ENCODE assay signal across 8 cellular contexts in genomic region chr2:174340400-174341300, GRCh38. TPM values are rescaled to one million over a fixed set of nuclear protein-coding genes. Genes with fewer than 3 reads are reported as not detected.
DNase-seq lines count a peak whose midpoint lies in the region; ATAC-seq, FAIRE-seq and TF ChIP-seq lines count a peak whose summit lies in the region.

No MANE protein-coding gene starts in this region.

- peaks cover 13% of the 10 kb centered on the region for H3K36me3 Mint-ChIP-seq in Caco-2 (ENCODE audit: insufficient read depth, unreplicated experiment)
- peaks cover 4% of the 10 kb centered on the region for H3K36me3 Mint-ChIP-seq in natural killer cell treated with Interleukin-12 subunit alpha and Interleukin-12 subunit beta and Interleukin-15 and Interleukin-18, amount 100 ng/mL, for 72 hours

- H3K36me3 ChIP-seq in Caco-2 (ENCODE audit: control insufficient read depth, insufficient read depth, low read length), result no peaks in the 10 kb centered on the region
- H3K36me3 ChIP-seq in HEK293 (ENCODE audit: control insufficient read depth in 2 of 2, insufficient read depth in 1 of 2, low read length in 2 of 2), result no peaks in the 10 kb centered on the region
- H3K36me3 ChIP-seq in K562 (ENCODE audit: control insufficient read depth, insufficient read depth, low read length), result no peaks in the 10 kb centered on the region

- POLR2A ChIA-PET in Caco-2 (lab: Charles Lee) (interaction anchor here (0.6 kb wide), 1 partner anchor 329 kb away, joined by 4 read pairs; no protein-coding TSS in a partner anchor), HEK293 (lab: Yijun Ruan, JAX) (interaction anchor here (0.6 to 1.0 kb wide), 3 partner anchors 16 to 222 kb away, joined by 3 to 5 read pairs (median 3); partner anchors contain the start of gene OLA1), K562 (lab: Yijun Ruan, JAX) (interaction anchor here (0.9 kb wide), 2 partner anchors 10 to 14 kb away, joined by 3 to 6 read pairs; no protein-coding TSS in a partner anchor)

- H3K9me1 ChIP-seq in K562 (ENCODE audit: control insufficient read depth, insufficient read depth, low read length), result no peaks in the 10 kb centered on the region

- no peak for TF ChIP-seq CTCF in Caco-2 (IDR thresholded peaks at IDR 0.05; ENCODE audit: insufficient read depth in 1 of 2, low read depth in 1 of 2, low read length in 1 of 2, severe bottlenecking in 1 of 2, unreplicated experiment in 1 of 2)
- no peak for TF ChIP-seq CTCF in HEK293 (tag by site-specific recombination; IDR thresholded peaks at IDR 0.05)
- no peak for TF ChIP-seq CTCF in K562 (IDR thresholded peaks at IDR 0.05 in 2 of 3, conservative IDR thresholded peaks at IDR 0.05 in 1 of 3; ENCODE audit: insufficient read depth in 2 of 3, low read depth in 1 of 3, low read length in 3 of 3)

- H3K27me3 Mint-ChIP-seq in Caco-2 (ENCODE audit: insufficient read depth, unreplicated experiment), result peaks cover 9% of the 10 kb centered on the region
- peaks cover 41 to 64% of the 10 kb centered on the region in 2 donors for H3K27me3 Mint-ChIP-seq in natural killer cell treated with Interleukin-12 subunit alpha and Interleukin-12 subunit beta and Interleukin-15 and Interleukin-18, amount 100 ng/mL, for 72 hours

- intact Hi-C loops in Caco-2 (cut with micrococcal nuclease; ENCODE audit: unreplicated experiment), result loop anchor here (1.0 to 10.0 kb wide), 7 partner anchors 104 to 938 kb away; no protein-coding TSS in a partner anchor
- intact Hi-C loops in K562 (cut with micrococcal nuclease), result loop anchor here (1.0 to 10.0 kb wide), 6 partner anchors 182 to 1316 kb away; no protein-coding TSS in a partner anchor

- H3K79me2 ChIP-seq in K562 (ENCODE audit: control insufficient read depth, insufficient read depth, low read length), result no peaks in the 10 kb centered on the region

- H3K27me3 ChIP-seq in Caco-2 (replicated peaks; ENCODE audit: control insufficient read depth, insufficient read depth, low read length), result no peaks in the 10 kb centered on the region; the same call in 1 of the 2 replicates
- H3K27me3 ChIP-seq in K562 (ENCODE audit: control insufficient read depth in 2 of 2, insufficient read depth in 2 of 2, low read length in 2 of 2), result peaks cover 5 to 26% of the 10 kb centered on the region in 2 experiments; a peak in 3 of 5 replicates

- H3K9ac ChIP-seq in K562 (ENCODE audit: insufficient read depth in 1 of 2, low read depth in 2 of 2, low read length in 2 of 2), result no peak overlapping the region

- BruUV-seq in Caco-2 (replicated peaks; lab: Mats Ljungman, UMichigan) (no TSS peak), K562 (replicated peaks; lab: Mats Ljungman, UMichigan) (no TSS peak)

- H3K27ac Mint-ChIP-seq in Caco-2 (ENCODE audit: unreplicated experiment), result no peak overlapping the region
- peak overlapping the region; percentile 7 to 68 for H3K27ac Mint-ChIP-seq in natural killer cell treated with Interleukin-12 subunit alpha and Interleukin-12 subunit beta and Interleukin-15 and Interleukin-18, amount 100 ng/mL, for 72 hours

- DNase-seq in Caco-2 (no peak), K562 (ENCODE audit: extremely low read depth in 1 of 4, low spot score in 3 of 4) (no peak), superior temporal gyrus (ENCODE audit: extremely low spot score) (no peak), NCI-H2107 (lab: John Stamatoyannopoulos, UW) (no peak)
- DNase-seq in natural killer cell treated with Interleukin-12 subunit alpha and Interleukin-12 subunit beta and Interleukin-15 and Interleukin-18, amount 100 ng/mL, for 72 hours (ENCODE audit: low spot score), result no peak

- H4K20me1 ChIP-seq in K562 (replicated peaks; ENCODE audit: control insufficient read depth, insufficient read depth, low read length), result no peaks in the 10 kb centered on the region

- no peak for TF ChIP-seq EP300 in K562 (IDR thresholded peaks at IDR 0.05; ENCODE audit: low read length)

- peak overlapping the region; percentile 16 for H3K4me3 Mint-ChIP-seq in Caco-2 (ENCODE audit: unreplicated experiment)
- peak overlapping the region; percentile 64 for H3K4me3 Mint-ChIP-seq in natural killer cell treated with Interleukin-12 subunit alpha and Interleukin-12 subunit beta and Interleukin-15 and Interleukin-18, amount 100 ng/mL, for 72 hours

- H3K9me3 ChIP-seq in Caco-2 (no peaks in the 10 kb centered on the region), HEK293 (ENCODE audit: control insufficient read depth, insufficient read depth, low read depth, low read length) (no peaks in the 10 kb centered on the region), K562 (replicated peaks; ENCODE audit: control insufficient read depth, insufficient read depth, low read depth, low read length) (no peaks in the 10 kb centered on the region)

- H3K4me1 ChIP-seq in Caco-2, result no peaks in the 10 kb centered on the region
- no peaks in the 10 kb centered on the region for H3K4me1 ChIP-seq in HEK293 (ENCODE audit: control insufficient read depth, insufficient read depth, low read length)
- peaks cover 13 to 52% of the 10 kb centered on the region in 2 experiments; a peak in 3 of 5 replicates for H3K4me1 ChIP-seq in K562 (replicated peaks in 1 of 2; ENCODE audit: control insufficient read depth in 2 of 2, insufficient read depth in 2 of 2, low read length in 2 of 2)

- TF ChIP-seq RAD21 in K562 (CRISPR knock-in tag; conservative IDR thresholded peaks at IDR 0.05 in 1 of 2, IDR thresholded peaks at IDR 0.05 in 1 of 2), result no peak

- H3K27ac ChIP-seq in HEK293 (ENCODE audit: extremely low read depth, low read depth, low read length), result no peak overlapping the region; the same call in 1 of the 2 replicates
- no peak overlapping the region for H3K27ac ChIP-seq in K562 (ENCODE audit: extremely low read depth, low read depth, low read length)

- H2AFZ ChIP-seq in K562 (ENCODE audit: low read depth, low read length), result no peak overlapping the region

- ATAC-seq in K562 (no peak), GM19395 (IDR thresholded peaks at IDR 0.05; ENCODE audit: unreplicated experiment) (no peak), HG02970 (IDR thresholded peaks at IDR 0.05; ENCODE audit: low FRiP score, unreplicated experiment) (no peak)
- no peak for ATAC-seq in natural killer cell treated with Interleukin-12 subunit alpha and Interleukin-12 subunit beta and Interleukin-15 and Interleukin-18, amount 100 ng/mL, for 72 hours

- in situ Hi-C loops in K562 (cut with MboI), result loop anchor here (10.0 kb wide), 2 partner anchors 296 to 766 kb away; no protein-coding TSS in a partner anchor

- CTCF ChIA-PET in Caco-2 (lab: Charles Lee) (interaction anchor here (0.6 to 1.6 kb wide), 21 partner anchors 10 to 1785 kb away, joined by 3 to 24 read pairs (median 4); partner anchors contain the start of genes OLA1 and PDK1), HEK293 (lab: Yijun Ruan, JAX) (interaction anchor here (0.5 to 2.1 kb wide), 40 partner anchors 10 to 1361 kb away, joined by 3 to 15 read pairs (median 3); no protein-coding TSS in a partner anchor), K562 (lab: Yijun Ruan, JAX; ENCODE audit: low intra/inter-chr PET ratio) (interaction anchor here (0.7 to 5.2 kb wide), 11 partner anchors 157 to 938 kb away, joined by 3 to 44 read pairs (median 4); no protein-coding TSS in a partner anchor)

- H3K4me1 Mint-ChIP-seq in Caco-2 (ENCODE audit: low read depth, unreplicated experiment), result peaks cover 6% of the 10 kb centered on the region
- peaks cover 35 to 40% of the 10 kb centered on the region in 2 donors for H3K4me1 Mint-ChIP-seq in natural killer cell treated with Interleukin-12 subunit alpha and Interleukin-12 subunit beta and Interleukin-15 and Interleukin-18, amount 100 ng/mL, for 72 hours (ENCODE audit: low read depth in 2 of 2)

- no peak overlapping the region for H3K4me3 ChIP-seq in Caco-2 (ENCODE audit: low read depth, low read length)
- H3K4me3 ChIP-seq in HEK293 (ENCODE audit: low read depth, low read length), result peak overlapping the region; percentile 17
- H3K4me3 ChIP-seq in K562, result no peak overlapping the region

- no peak overlapping the region for H3K4me2 ChIP-seq in K562 (ENCODE audit: insufficient read depth, low read length)

- TF ChIP-seq POLR2A in K562 (conservative IDR thresholded peaks at IDR 0.05), result no peak

- WGBS in K562 (ENCODE audit: insufficient coverage, low coverage, missing lambda C conversion rate), result 69% methylated on average over 49 of the region's 70 CpGs

- no peaks in the 10 kb centered on the region for H3K9me3 Mint-ChIP-seq in Caco-2 (ENCODE audit: unreplicated experiment)
- no peaks in the 10 kb centered on the region for H3K9me3 Mint-ChIP-seq in natural killer cell treated with Interleukin-12 subunit alpha and Interleukin-12 subunit beta and Interleukin-15 and Interleukin-18, amount 100 ng/mL, for 72 hours

- no peak for FAIRE-seq in K562 (lab: Jason Lieb, UNC)

RNA-seq across cellular contexts. Expression of gene SP9, which starts 5.9 kb away (rescaled TPM):
- total RNA-seq in Caco-2 (2022) (2.9 TPM in 2 replicates), K562 (2014; rRNA removed) (0.05 and 0.41 TPM in 2 replicates), K562 (2014; rRNA removed; fragmentation: Illumina TruSeq; extraction: Trizol) (0.06 TPM in 1 of 2 replicates, not detected in the other), K562 (2015; rRNA removed; fragmentation: Illumina TruSeq; extraction: Trizol) (0.04 TPM in 1 of 2 replicates, not detected in the other), K562 (2021) (0.18 and 0.20 TPM in 2 replicates)
- 0.67 and 0.83 TPM in 2 replicates for total RNA-seq in K562 (2011; cell fraction: chromatin; rRNA removed; ENCODE audit: low replicate concordance)
- 0.66 and 0.67 TPM in 2 replicates for total RNA-seq in K562 (2011; cell fraction: nucleolus; rRNA removed)
- 0.44 and 0.84 TPM in 2 replicates for total RNA-seq in K562 (2011; cell fraction: nucleoplasm; rRNA removed)
- polyA plus RNA-seq in K562 (2011; rRNA removed) (0.15 and 0.23 TPM in 2 replicates), K562 (2014; fragmentation: Illumina TruSeq; extraction: Trizol) (0.07 TPM in 2 replicates), K562 (2014; fragmentation: Nextera tagmentation; extraction: Ambion mirVana) (not detected), K562 (2014; rRNA removed) (0.20 and 0.23 TPM in 2 replicates)
- 0.32 and 0.55 TPM in 2 replicates for polyA plus RNA-seq in K562 (2011; cell fraction: cytosol; rRNA removed)
- 1.1 and 1.2 TPM in 2 replicates for polyA plus RNA-seq in K562 (2011; cell fraction: nucleus; rRNA removed)
- 0.09 and 0.14 TPM in 2 replicates for polyA plus RNA-seq in K562 (2012)
- 0.12 TPM in 1 of 2 replicates, not detected in the other for polyA minus RNA-seq in K562 (2011; rRNA and poly(A)+ RNA removed)
- polyA minus RNA-seq in K562 (2011; cell fraction: cytosol; rRNA and poly(A)+ RNA removed), result 0.29 and 0.82 TPM in 2 replicates
- polyA minus RNA-seq in K562 (2011; cell fraction: nucleus; rRNA and poly(A)+ RNA removed), result 0.81 and 1.9 TPM in 2 replicates
- total RNA-seq in natural killer cell treated with Interleukin-12 subunit alpha and Interleukin-12 subunit beta and Interleukin-15 and Interleukin-18, amount 100 ng/mL, for 72 hours, result not detected

RNA-seq across cellular contexts. Expression of gene SCRN3, which starts 54.9 kb away (rescaled TPM):
- total RNA-seq in Caco-2 (2022) (23.6 and 26.4 TPM in 2 replicates), K562 (2014; rRNA removed) (14.0 and 21.8 TPM in 2 replicates), K562 (2014; rRNA removed; fragmentation: Illumina TruSeq; extraction: Trizol) (20.6 and 23.5 TPM in 2 replicates), K562 (2015; rRNA removed; fragmentation: Illumina TruSeq; extraction: Trizol) (20.0 and 20.4 TPM in 2 replicates), K562 (2021) (15.3 and 20.3 TPM in 2 replicates)
- 9.2 and 17.7 TPM in 2 replicates for total RNA-seq in K562 (2011; cell fraction: chromatin; rRNA removed; ENCODE audit: low replicate concordance)
- 7.5 and 8.5 TPM in 2 replicates for total RNA-seq in K562 (2011; cell fraction: nucleolus; rRNA removed)
- 12.6 and 16.1 TPM in 2 replicates for total RNA-seq in K562 (2011; cell fraction: nucleoplasm; rRNA removed)
- polyA plus RNA-seq in K562 (2011; rRNA removed) (12.6 and 18.1 TPM in 2 replicates), K562 (2014; fragmentation: Illumina TruSeq; extraction: Trizol) (14.2 and 16.9 TPM in 2 replicates), K562 (2014; fragmentation: Nextera tagmentation; extraction: Ambion mirVana) (10 to 100 TPM in 1 of 2 experiments, 1 to 10 TPM in 1; 7.7 to 11.0 TPM), K562 (2014; rRNA removed) (20.2 and 21.3 TPM in 2 replicates)
- polyA plus RNA-seq in K562 (2011; cell fraction: cytosol; rRNA removed), result 4.9 and 8.2 TPM in 2 replicates
- polyA plus RNA-seq in K562 (2011; cell fraction: nucleus; rRNA removed), result 8.8 TPM in 2 replicates
- polyA plus RNA-seq in K562 (2012), result 17.9 and 21.3 TPM in 2 replicates
- 20.1 and 22.1 TPM in 2 replicates for polyA minus RNA-seq in K562 (2011; rRNA and poly(A)+ RNA removed)
- 8.8 and 9.4 TPM in 2 replicates for polyA minus RNA-seq in K562 (2011; cell fraction: cytosol; rRNA and poly(A)+ RNA removed)
- polyA minus RNA-seq in K562 (2011; cell fraction: nucleus; rRNA and poly(A)+ RNA removed), result 10.8 and 18.3 TPM in 2 replicates
- total RNA-seq in natural killer cell treated with Interleukin-12 subunit alpha and Interleukin-12 subunit beta and Interleukin-15 and Interleukin-18, amount 100 ng/mL, for 72 hours, result 10 to 100 TPM; 22.1 to 26.7 TPM
